1 cellular context compared by ENCODE assay signal in genomic region chr4:187617117-187617516, GRCh38.
TF ChIP-seq lines count a peak whose summit lies in the region.

No MANE protein-coding gene starts in this region.

TF ChIP-seq in K562, 482 proteins besides CTCF, POLR2A, EP300 and RAD21 (continued from another document):
- TF ChIP-seq SUPT5H (IDR thresholded peaks at IDR 0.05) (no peak), ZNF408 (CRISPR knock-in tag; IDR thresholded peaks at IDR 0.05; ENCODE audit: low read depth) (no peak), ZBTB5 (IDR thresholded peaks at IDR 0.05) (no peak), ZBTB2 (IDR thresholded peaks at IDR 0.05) (no peak), WHSC1 (IDR thresholded peaks at IDR 0.05; ENCODE audit: low read length) (no peak), PCBP1 (IDR thresholded peaks at IDR 0.05; ENCODE audit: low read depth, low read length, poor library complexity, severe bottlenecking) (no peak), RB1 (IDR thresholded peaks at IDR 0.05; ENCODE audit: low read depth) (no peak), ZC3H4 (CRISPR knock-in tag; IDR thresholded peaks at IDR 0.05; ENCODE audit: borderline replicate concordance) (no peak), ATF4 (CRISPR knock-in tag; IDR thresholded peaks at IDR 0.05) (peak; percentile 93), NONO (IDR thresholded peaks at IDR 0.05; ENCODE audit: low read depth in 2 of 2, low read length in 1 of 2) (no peak), DACH1 (IDR thresholded peaks at IDR 0.05; ENCODE audit: partially characterized antibody) (no peak), ZNF589 (CRISPR knock-in tag; IDR thresholded peaks at IDR 0.05; ENCODE audit: low read depth) (peak; percentile 70; the same call in 1 of the 2 replicates), IRF2 (CRISPR knock-in tag; IDR thresholded peaks at IDR 0.05) (no peak), NR2F6 (CRISPR knock-in tag; IDR thresholded peaks at IDR 0.05) (no peak), ZSCAN29 (IDR thresholded peaks at IDR 0.05) (no peak), ATF3 (IDR thresholded peaks at IDR 0.05) (peak; percentile 71; the same call in 1 of the 2 replicates), ATF3 (CRISPR knock-in tag; conservative IDR thresholded peaks at IDR 0.05) (no peak), ZSCAN32 (CRISPR knock-in tag; IDR thresholded peaks at IDR 0.05) (peak; percentile 86), GTF2E2 (tag; IDR thresholded peaks at IDR 0.05) (no peak), CHD7 (IDR thresholded peaks at IDR 0.05; ENCODE audit: low read depth, low read length) (no peak), NUFIP1 (IDR thresholded peaks at IDR 0.05; ENCODE audit: partially characterized antibody) (no peak), TAF15 (IDR thresholded peaks at IDR 0.05; ENCODE audit: low read depth, low read length) (no peak), HDAC3 (IDR thresholded peaks at IDR 0.05; ENCODE audit: borderline replicate concordance, partially characterized antibody) (no peak), CXXC5 (CRISPR knock-in tag; IDR thresholded peaks at IDR 0.05) (no peak), ZNF764 (CRISPR knock-in tag; IDR thresholded peaks at IDR 0.05; ENCODE audit: low read depth) (no peak), ZC3H8 (IDR thresholded peaks at IDR 0.05) (no peak), STAT5B (CRISPR knock-in tag; IDR thresholded peaks at IDR 0.05) (no peak), FOXP4 (CRISPR knock-in tag; IDR thresholded peaks at IDR 0.05; ENCODE audit: borderline replicate concordance) (no peak), RBM15 (IDR thresholded peaks at IDR 0.05; ENCODE audit: insufficient read depth, low read length) (no peak), BHLHE40 (IDR thresholded peaks at IDR 0.05; ENCODE audit: low read length) (no peak), EZH2 (IDR thresholded peaks at IDR 0.05; ENCODE audit: borderline replicate concordance, low read depth, low read length) (no peak), HMG20B (CRISPR knock-in tag; IDR thresholded peaks at IDR 0.05) (no peak), JUND (IDR thresholded peaks at IDR 0.05; ENCODE audit: borderline replicate concordance, low read depth, low read length) (0 out of 2 replicates have a peak, but pooled peaks have one; percentile 19), JUND (tag; IDR thresholded peaks at IDR 0.05; ENCODE audit: borderline replicate concordance, low read depth, low read length) (no peak), ZNF133 (CRISPR knock-in tag; IDR thresholded peaks at IDR 0.05) (no peak), U2AF2 (optimal IDR thresholded peaks at IDR 0.05; ENCODE audit: low read depth, low read length) (no peak), ZNF41 (CRISPR knock-in tag; conservative IDR thresholded peaks at IDR 0.05) (no peak), ZNF280B (CRISPR knock-in tag; IDR thresholded peaks at IDR 0.05) (no peak), CEBPG (CRISPR knock-in tag; IDR thresholded peaks at IDR 0.05) (peak; percentile 54), CEBPG (tag; conservative IDR thresholded peaks at IDR 0.05 in 1 of 2, IDR thresholded peaks at IDR 0.05 in 1 of 2) (peak; percentile 98), MAZ (CRISPR knock-in tag; conservative IDR thresholded peaks at IDR 0.05 in 1 of 2, IDR thresholded peaks at IDR 0.05 in 1 of 2) (no peak), OTX1 (CRISPR knock-in tag; IDR thresholded peaks at IDR 0.05) (no peak), HDAC8 (tag; IDR thresholded peaks at IDR 0.05) (no peak), ETS2 (tag; IDR thresholded peaks at IDR 0.05; ENCODE audit: borderline replicate concordance, poor library complexity, severe bottlenecking) (no peak), TCF7L2 (IDR thresholded peaks at IDR 0.05; ENCODE audit: low read depth, low read length) (no peak), ZNF584 (CRISPR knock-in tag; IDR thresholded peaks at IDR 0.05; ENCODE audit: low read depth) (peak; percentile 28; the same call in 1 of the 2 replicates), PHF21A (IDR thresholded peaks at IDR 0.05; ENCODE audit: borderline replicate concordance, low read depth) (no peak)
